ENCODE assay signal across 10 cellular contexts in the genomic region with DNA sequence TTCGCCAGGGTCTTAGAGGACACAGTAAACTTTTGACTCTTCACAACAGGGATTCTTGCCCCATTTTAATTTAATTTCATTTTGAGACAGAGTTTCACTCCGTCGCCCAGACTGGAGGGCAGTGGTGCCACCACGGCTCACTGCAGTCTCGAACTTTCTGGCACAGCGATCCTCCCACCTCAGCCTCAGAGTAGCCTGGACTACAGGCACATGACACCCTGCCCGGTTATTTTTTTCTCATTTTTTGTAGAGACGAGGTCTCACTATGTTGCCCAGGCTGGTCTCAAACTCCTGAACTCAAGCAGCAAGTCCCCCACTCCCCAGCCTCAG. TPM values are rescaled to one million over a fixed set of nuclear protein-coding genes. Genes with fewer than 3 reads are reported as not detected.
DNase-seq lines count a peak whose midpoint lies in the region; ATAC-seq and TF ChIP-seq lines count a peak whose summit lies in the region.
"Had no signal": no experiment of that assay in that cellular context is flagged by ENCODE, and none has a peak within 500 bp of the region (broad histone marks: within the 10 kb centered on the region; RNA-seq: fewer than 3 reads in every experiment).

No MANE protein-coding gene starts in this region.

- peak in 1 of 4 experiments; percentile 22 for ATAC-seq in T-cell (replicated peaks in 1 of 4)
- peak; percentile 3 for ATAC-seq in foreskin keratinocyte
- peak; percentile 9 for ATAC-seq in stimulated activated effector memory CD8-positive, alpha-beta T cell treated with anti-CD3 and anti-CD28 coated beads, Interleukin-12 subunit alpha, Interleukin-12 subunit beta, amount 100 ng/mL, for 72 hours
- ATAC-seq in GM21717 (IDR thresholded peaks at IDR 0.05; ENCODE audit: unreplicated experiment): no peak
- ATAC-seq in GM21423 (IDR thresholded peaks at IDR 0.05; ENCODE audit: unreplicated experiment): no peak
- no peak for ATAC-seq in HG02571 (IDR thresholded peaks at IDR 0.05; ENCODE audit: unreplicated experiment)

- TF ChIP-seq CTCF in HEK293 (tag by site-specific recombination; IDR thresholded peaks at IDR 0.05) (no peak), foreskin keratinocyte (conservative IDR thresholded peaks at IDR 0.05) (no peak)

- no peaks in the 10 kb centered on the region for H3K27me3 Mint-ChIP-seq in T-cell

- peaks cover 17 to 26% of the 10 kb centered on the region in 2 experiments for H3K36me3 ChIP-seq in HEK293 (ENCODE audit: control insufficient read depth in 2 of 2, insufficient read depth in 1 of 2, low read length in 2 of 2)

- peaks cover 8% of the 10 kb centered on the region for H3K36me3 Mint-ChIP-seq in T-cell
- peaks cover 33% of the 10 kb centered on the region for H3K36me3 Mint-ChIP-seq in stimulated activated effector memory CD8-positive, alpha-beta T cell treated with anti-CD3 and anti-CD28 coated beads, Interleukin-12 subunit alpha, Interleukin-12 subunit beta, amount 100 ng/mL, for 72 hours

- no peak overlapping the region; the same call in 1 of the 2 replicates for H3K4me3 ChIP-seq in HEK293 (ENCODE audit: low read depth, low read length)

- H3K9me3 Mint-ChIP-seq in T-cell: no peaks in the 10 kb centered on the region
- no peaks in the 10 kb centered on the region for H3K9me3 Mint-ChIP-seq in stimulated activated effector memory CD8-positive, alpha-beta T cell treated with anti-CD3 and anti-CD28 coated beads, Interleukin-12 subunit alpha, Interleukin-12 subunit beta, amount 100 ng/mL, for 72 hours

- H3K27ac ChIP-seq in HEK293 (ENCODE audit: extremely low read depth, low read depth, low read length): no peak overlapping the region
- no peak overlapping the region for H3K27ac ChIP-seq in foreskin keratinocyte

- POLR2A ChIA-PET in HEK293 (lab: Yijun Ruan, JAX): no interaction called here
- POLR2A ChIA-PET in T-cell (lab: Charles Lee): interaction anchor here in 1 of 2 donors (0.7 kb wide), 1 partner anchor 312 kb away, joined by 16 read pairs; no protein-coding TSS in a partner anchor

- H3K27ac Mint-ChIP-seq in T-cell: peak overlapping the region; percentile 69 to 88
- H3K27ac Mint-ChIP-seq in stimulated activated effector memory CD8-positive, alpha-beta T cell treated with anti-CD3 and anti-CD28 coated beads, Interleukin-12 subunit alpha, Interleukin-12 subunit beta, amount 100 ng/mL, for 72 hours: peak overlapping the region; percentile 76

- DNase-seq in T-cell (no peak), foreskin keratinocyte (no peak), MV-4-11 (lab: John Stamatoyannopoulos, UW) (no peak)
- no peak for DNase-seq in stimulated activated effector memory CD8-positive, alpha-beta T cell treated with anti-CD3 and anti-CD28 coated beads, Interleukin-12 subunit alpha, Interleukin-12 subunit beta, amount 100 ng/mL, for 72 hours (ENCODE audit: low spot score in 2 of 2)

- H3K4me3 Mint-ChIP-seq in T-cell: peak overlapping the region; percentile 71 to 84 (median 82)
- peak overlapping the region; percentile 73 for H3K4me3 Mint-ChIP-seq in stimulated activated effector memory CD8-positive, alpha-beta T cell treated with anti-CD3 and anti-CD28 coated beads, Interleukin-12 subunit alpha, Interleukin-12 subunit beta, amount 100 ng/mL, for 72 hours

- H3K9me3 ChIP-seq in HEK293 (ENCODE audit: control insufficient read depth, insufficient read depth, low read depth, low read length): no peaks in the 10 kb centered on the region

- H3K4me1 ChIP-seq in HEK293 (ENCODE audit: control insufficient read depth, insufficient read depth, low read length) (peaks cover 4% of the 10 kb centered on the region; the same call in 1 of the 2 replicates), foreskin keratinocyte (peaks cover 5% of the 10 kb centered on the region)

- peaks cover 18 to 24% (median 19%) of the 10 kb centered on the region in 3 donors for H3K4me1 Mint-ChIP-seq in T-cell
- H3K4me1 Mint-ChIP-seq in stimulated activated effector memory CD8-positive, alpha-beta T cell treated with anti-CD3 and anti-CD28 coated beads, Interleukin-12 subunit alpha, Interleukin-12 subunit beta, amount 100 ng/mL, for 72 hours: peaks cover 6% of the 10 kb centered on the region

- no peaks in the 10 kb centered on the region for H3K27me3 ChIP-seq in foreskin keratinocyte

- CTCF ChIA-PET in HEK293 (lab: Yijun Ruan, JAX) (interaction anchor here (0.5 kb wide), 1 partner anchor 11 kb away, joined by 3 read pairs; no protein-coding TSS in a partner anchor), T-cell (lab: Charles Lee) (no interaction called here)

TF ChIP-seq in HEK293, 187 proteins besides CTCF, POLR2A, EP300 and RAD21:
- TF ChIP-seq, protein P1, sequence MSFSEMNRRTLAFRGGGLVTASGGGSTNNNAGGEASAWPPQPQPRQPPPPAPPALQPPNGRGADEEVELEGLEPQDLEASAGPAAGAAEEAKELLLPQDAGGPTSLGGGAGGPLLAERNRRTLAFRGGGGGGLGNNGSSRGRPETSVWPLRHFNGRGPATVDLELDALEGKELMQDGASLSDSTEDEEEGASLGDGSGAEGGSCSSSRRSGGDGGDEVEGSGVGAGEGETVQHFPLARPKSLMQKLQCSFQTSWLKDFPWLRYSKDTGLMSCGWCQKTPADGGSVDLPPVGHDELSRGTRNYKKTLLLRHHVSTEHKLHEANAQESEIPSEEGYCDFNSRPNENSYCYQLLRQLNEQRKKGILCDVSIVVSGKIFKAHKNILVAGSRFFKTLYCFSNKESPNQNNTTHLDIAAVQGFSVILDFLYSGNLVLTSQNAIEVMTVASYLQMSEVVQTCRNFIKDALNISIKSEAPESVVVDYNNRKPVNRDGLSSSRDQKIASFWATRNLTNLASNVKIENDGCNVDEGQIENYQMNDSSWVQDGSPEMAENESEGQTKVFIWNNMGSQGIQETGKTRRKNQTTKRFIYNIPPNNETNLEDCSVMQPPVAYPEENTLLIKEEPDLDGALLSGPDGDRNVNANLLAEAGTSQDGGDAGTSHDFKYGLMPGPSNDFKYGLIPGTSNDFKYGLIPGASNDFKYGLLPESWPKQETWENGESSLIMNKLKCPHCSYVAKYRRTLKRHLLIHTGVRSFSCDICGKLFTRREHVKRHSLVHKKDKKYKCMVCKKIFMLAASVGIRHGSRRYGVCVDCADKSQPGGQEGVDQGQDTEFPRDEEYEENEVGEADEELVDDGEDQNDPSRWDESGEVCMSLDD (tag by site-specific recombination; IDR thresholded peaks at IDR 0.05): no peak
- TF ChIP-seq ZNF341 (tag by site-specific recombination; IDR thresholded peaks at IDR 0.05; ENCODE audit: low read depth): peak; percentile 49

RNA-seq across cellular contexts. Expression of a gene that starts 0.3 kb away (rescaled TPM):
- total RNA-seq in T-cell: 10 to 100 TPM; 12.3 to 29.1 (median 17.8) TPM
- 28.1 and 29.7 TPM in 2 replicates for total RNA-seq in foreskin keratinocyte
- polyA plus RNA-seq in foreskin keratinocyte: 33.1 and 34.5 TPM in 2 replicates

RNA-seq across cellular contexts. Expression of a gene that starts 5.2 kb away (rescaled TPM):
- total RNA-seq in T-cell (under 1 TPM; 0.13 to 0.50 (median 0.26) TPM), foreskin keratinocyte (not detected in 2 replicates)
- not detected in 2 replicates for polyA plus RNA-seq in foreskin keratinocyte
- total RNA-seq: activated CD8-positive, alpha-beta memory T cell treated with anti-CD3 and anti-CD28 coated beads for 36 hours had no signal

RNA-seq across cellular contexts. Expression of a gene that starts 21.0 kb away (rescaled TPM):
- total RNA-seq in T-cell (not detected), foreskin keratinocyte (not detected in 2 replicates)
- polyA plus RNA-seq in foreskin keratinocyte: not detected in 2 replicates
- total RNA-seq: activated CD8-positive, alpha-beta memory T cell treated with anti-CD3 and anti-CD28 coated beads for 36 hours; LHCN-M2 had no signal

RNA-seq across cellular contexts. Expression of a gene that starts 22.8 kb away (rescaled TPM):
- total RNA-seq in T-cell (10 to 100 TPM; 14.6 to 29.9 (median 19.0) TPM), foreskin keratinocyte (9.6 and 11.0 TPM in 2 replicates)
- 5.8 and 7.2 TPM in 2 replicates for polyA plus RNA-seq in foreskin keratinocyte

RNA-seq across cellular contexts. Expression of a gene that starts 51.8 kb away (rescaled TPM):
- not detected for total RNA-seq in T-cell
- total RNA-seq in foreskin keratinocyte: not detected in 2 replicates
- not detected in 2 replicates for polyA plus RNA-seq in foreskin keratinocyte
- total RNA-seq: activated CD8-positive, alpha-beta memory T cell treated with anti-CD3 and anti-CD28 coated beads for 36 hours; LHCN-M2 had no signal

Comparison
In these comparisons a context has a peak if more than half of its experiments do, and no peak if none do; other contexts are left out.
1. ATAC-seq: peak in foreskin keratinocyte (single experiment) and stimulated activated effector memory CD8-positive, alpha-beta T cell treated with anti-CD3 and anti-CD28 coated beads, Interleukin-12 subunit alpha, Interleukin-12 subunit beta, amount 100 ng/mL, for 72 hours (single experiment); none in GM21717 (single experiment), GM21423 (single experiment) and HG02571 (single experiment).